Comparison of ENCODE assay signal across 7 cellular contexts in the genomic region with DNA sequence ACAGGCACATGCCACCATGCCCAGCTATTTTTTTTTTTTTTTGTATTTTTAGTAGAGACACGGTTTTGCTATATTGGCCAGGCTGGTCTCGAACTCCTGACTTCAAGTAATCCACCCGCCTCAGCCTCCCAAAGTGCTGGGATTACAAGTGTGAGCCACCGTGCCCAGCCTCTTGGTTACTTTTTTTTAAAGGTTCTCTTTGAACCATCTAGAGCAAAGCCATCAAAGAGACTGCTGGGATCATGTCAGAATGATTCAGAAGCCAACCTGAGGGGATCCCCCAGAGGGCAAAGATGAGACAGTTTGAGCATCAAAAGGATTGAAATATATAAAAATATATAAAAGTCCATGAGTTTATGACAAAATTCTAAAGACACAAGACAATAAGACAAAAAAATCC.
DNase-seq lines count a peak whose midpoint lies in the region; TF ChIP-seq lines count a peak whose summit lies in the region.
"Not testable (repeated sequence)": the region's sequence is repeated elsewhere in the genome, so short reads cannot be mapped to it uniquely, and the experiment has no call there.

No MANE protein-coding gene starts in this region.

- CTCF ChIA-PET in activated naive CD4-positive, alpha-beta T cell treated with anti-CD3 and anti-CD28 coated beads for 36 hours (lab: Charles Lee), result interaction anchor here (0.9 to 1.1 kb wide), 3 partner anchors 9 to 22 kb away, joined by 3 to 5 read pairs (median 4); no protein-coding TSS in a partner anchor

- H3K4me3 Mint-ChIP-seq in HFFc6; activated naive CD4-positive, alpha-beta T cell treated with anti-CD3 and anti-CD28 coated beads for 36 hours: not testable (repeated sequence)

- H3K27me3 ChIP-seq in fibroblast of lung (ENCODE audit: control insufficient read depth, insufficient read depth, low read length), result not testable (repeated sequence)

- not testable (repeated sequence) for DNase-seq in HFFc6; fibroblast of lung (ENCODE audit: low read depth in 2 of 2)
- peak; percentile 31 to 38 for DNase-seq in activated CD4-positive, alpha-beta T cell treated with anti-CD3 and anti-CD28 coated beads for 4 hours
- DNase-seq in activated T-cell treated with anti-CD3 and anti-CD28 coated beads for 24 hours (ENCODE audit: low read depth), result peak; percentile 24
- DNase-seq in activated naive CD4-positive, alpha-beta T cell treated with anti-CD3 and anti-CD28 coated beads for 36 hours, result peak; percentile 82
- peak; percentile 22 for DNase-seq in stimulated activated CD4-positive, alpha-beta T cell treated with anti-CD3 and anti-CD28 coated beads, Interleukin-12 subunit alpha, Interleukin-12 subunit beta, amount 100 ng/mL, for 4 hours
- DNase-seq in stimulated activated CD8-positive, alpha-beta memory T cell treated with anti-CD3 and anti-CD28 coated beads, Interleukin-4, amount 100 ng/mL, for 48 hours, result peak; percentile 32

- not testable (repeated sequence) for H3K4me3 ChIP-seq in fibroblast of lung (replicated peaks in 1 of 4; ENCODE audit: control extremely low read depth in 1 of 4, insufficient read depth in 1 of 4, low read depth in 3 of 4, low read length in 4 of 4)

- H3K79me2 ChIP-seq in fibroblast of lung (ENCODE audit: control insufficient read depth, insufficient read depth, low read length), result not testable (repeated sequence)

- not testable (repeated sequence) for TF ChIP-seq CTCF in HFFc6 (IDR thresholded peaks at IDR 0.05); fibroblast of lung (conservative IDR thresholded peaks at IDR 0.05 in 1 of 2, IDR thresholded peaks at IDR 0.05 in 1 of 2; ENCODE audit: low read depth in 1 of 2, low read length in 2 of 2)

- H2AFZ ChIP-seq in fibroblast of lung (ENCODE audit: low read length), result not testable (repeated sequence)

- intact Hi-C loops in activated naive CD4-positive, alpha-beta T cell treated with anti-CD3 and anti-CD28 coated beads for 36 hours (cut with micrococcal nuclease), result loop anchor here (1.0 to 10.0 kb wide), 15 partner anchors 8 to 1226 kb away; a partner anchor contains a TSS

- not testable (repeated sequence) for H3K36me3 Mint-ChIP-seq in HFFc6 (ENCODE audit: low read depth)
- H3K36me3 Mint-ChIP-seq in activated naive CD4-positive, alpha-beta T cell treated with anti-CD3 and anti-CD28 coated beads for 36 hours (ENCODE audit: low read depth), result peaks cover 22% of the 10 kb centered on the region

- H3K27ac ChIP-seq in fibroblast of lung (ENCODE audit: insufficient read depth, low read length), result peak overlapping the region; percentile 98

- not testable (repeated sequence) for H3K9me3 Mint-ChIP-seq in HFFc6; activated naive CD4-positive, alpha-beta T cell treated with anti-CD3 and anti-CD28 coated beads for 36 hours

- H3K27me3 Mint-ChIP-seq in HFFc6 (ENCODE audit: insufficient read depth); activated naive CD4-positive, alpha-beta T cell treated with anti-CD3 and anti-CD28 coated beads for 36 hours (ENCODE audit: low read depth): not testable (repeated sequence)

- peak overlapping the region; percentile 97 for H3K27ac Mint-ChIP-seq in HFFc6
- peak overlapping the region; percentile 77 for H3K27ac Mint-ChIP-seq in activated naive CD4-positive, alpha-beta T cell treated with anti-CD3 and anti-CD28 coated beads for 36 hours

- peaks cover 94% of the 10 kb centered on the region for H3K4me1 Mint-ChIP-seq in HFFc6 (ENCODE audit: low read depth)
- H3K4me1 Mint-ChIP-seq in activated naive CD4-positive, alpha-beta T cell treated with anti-CD3 and anti-CD28 coated beads for 36 hours (ENCODE audit: low read depth), result peaks cover 75% of the 10 kb centered on the region

- H3K36me3 ChIP-seq in fibroblast of lung (ENCODE audit: control insufficient read depth, insufficient read depth, low read length), result not testable (repeated sequence)

- H3K4me1 ChIP-seq in fibroblast of lung (ENCODE audit: control insufficient read depth, extremely low read depth, insufficient read depth, low read length), result peaks cover 38% of the 10 kb centered on the region

- H3K9ac ChIP-seq in fibroblast of lung (ENCODE audit: insufficient read depth, low read length), result not testable (repeated sequence)

- H4K20me1 ChIP-seq in fibroblast of lung (ENCODE audit: control insufficient read depth, extremely low read depth, insufficient read depth, low read length), result not testable (repeated sequence)

- H3K9me3 ChIP-seq in fibroblast of lung (ENCODE audit: control insufficient read depth, insufficient read depth, low read depth, low read length), result not testable (repeated sequence)

- H3K4me2 ChIP-seq in fibroblast of lung (ENCODE audit: extremely low read depth, insufficient read depth, low read length), result not testable (repeated sequence)
